8 cellular contexts compared by ENCODE assay signal in the genomic region with DNA sequence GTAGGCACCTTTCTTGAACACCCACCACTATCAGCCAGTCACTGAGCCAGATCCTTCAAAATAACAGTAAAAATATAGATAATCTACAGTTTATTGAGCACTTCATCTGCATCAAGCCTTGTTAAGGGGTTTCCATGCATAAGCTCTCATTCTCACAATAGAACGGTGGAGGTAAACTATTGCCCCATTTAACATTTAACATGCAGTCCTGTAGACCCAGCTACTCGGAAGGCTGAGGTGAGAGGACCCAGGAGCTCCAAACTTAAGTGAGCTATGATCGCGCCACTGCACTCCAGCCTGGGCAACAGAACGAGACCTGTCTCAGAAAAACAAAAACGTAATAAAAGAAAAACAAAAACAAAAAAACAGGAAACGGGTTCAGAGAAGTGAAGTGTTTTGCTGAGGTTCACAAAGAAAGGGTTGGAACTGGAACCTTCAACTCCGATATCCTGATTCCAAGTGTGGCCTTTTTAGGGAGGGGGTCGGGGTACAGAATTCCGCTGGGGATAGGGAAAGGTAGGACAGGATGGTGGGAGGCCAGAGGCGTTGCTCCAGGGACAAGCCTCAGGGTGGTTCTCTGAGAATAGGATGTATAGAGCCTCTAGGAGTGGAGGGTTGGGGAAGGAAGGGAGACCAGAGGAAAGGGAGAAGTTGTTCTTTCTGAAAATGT. TPM values are rescaled to one million over a fixed set of nuclear protein-coding genes. Genes with fewer than 3 reads are reported as not detected.
DNase-seq lines count a peak whose midpoint lies in the region; TF ChIP-seq lines count a peak whose summit lies in the region.

No MANE protein-coding gene starts in this region.

- H3K9me3 Mint-ChIP-seq in activated CD4-positive, alpha-beta T cell treated with anti-CD3 and anti-CD28 coated beads, Interleukin-2, amount 10 ng/mL, durations not matched to agents 7 days and 5 days: no peaks in the 10 kb centered on the region
- H3K9me3 Mint-ChIP-seq in activated T-helper 2 cell treated with anti-CD3 and anti-CD28 coated beads, Interferon-gamma antibody, Interleukin-2, Interleukin-4, amounts not matched to agents 10 μg/mL and 5 μg/mL and 100 μg/mL, durations not matched to agents 14 hours and 24 hours and 36 hours: no peaks in the 10 kb centered on the region

- POLR2A ChIA-PET in activated CD4-positive, alpha-beta T cell treated with anti-CD3 and anti-CD28 coated beads, Interleukin-2, amount 10 ng/mL, durations not matched to agents 7 days and 5 days (lab: Charles Lee): interaction anchor here (1.3 kb wide), 1 partner anchor 334 kb away, joined by 3 read pairs; no protein-coding TSS in a partner anchor

- peak; percentile 19 for DNase-seq in activated CD4-positive, alpha-beta T cell treated with anti-CD3 and anti-CD28 coated beads, Interleukin-2, amount 10 ng/mL, durations not matched to agents 7 days and 5 days
- no peak for DNase-seq in activated CD4-positive, alpha-beta T cell treated with anti-CD3 and anti-CD28 coated beads, Interleukin-2, amount 50 U/mL, for 4 hours
- no peak for DNase-seq in activated T-helper 2 cell treated with anti-CD3 and anti-CD28 coated beads, Interferon-gamma antibody, Interleukin-2, Interleukin-4, amounts not matched to agents 10 μg/mL and 5 μg/mL and 100 μg/mL, durations not matched to agents 14 hours and 24 hours and 36 hours (ENCODE audit: low spot score)
- DNase-seq in kidney epithelial cell (ENCODE audit: low read depth) (no peak), amniotic stem cell (lab: John Stamatoyannopoulos, UW) (no peak), NCI-H1105 (lab: John Stamatoyannopoulos, UW) (no peak), NCI-H524 (lab: John Stamatoyannopoulos, UW) (no peak)

- intact Hi-C loops in activated T-helper 2 cell treated with anti-CD3 and anti-CD28 coated beads, Interferon-gamma antibody, Interleukin-2, Interleukin-4, amounts not matched to agents 10 μg/mL and 5 μg/mL and 100 μg/mL, durations not matched to agents 14 hours and 24 hours and 36 hours (cut with micrococcal nuclease): loop anchor here (1.0 to 5.0 kb wide), 6 partner anchors 9 to 335 kb away; partner anchors contain the start of genes PHACTR4, RCC1 and SESN2

- peak overlapping the region; percentile 83 for H3K4me3 Mint-ChIP-seq in activated CD4-positive, alpha-beta T cell treated with anti-CD3 and anti-CD28 coated beads, Interleukin-2, amount 10 ng/mL, durations not matched to agents 7 days and 5 days
- H3K4me3 Mint-ChIP-seq in activated T-helper 2 cell treated with anti-CD3 and anti-CD28 coated beads, Interferon-gamma antibody, Interleukin-2, Interleukin-4, amounts not matched to agents 10 μg/mL and 5 μg/mL and 100 μg/mL, durations not matched to agents 14 hours and 24 hours and 36 hours (ENCODE audit: low read depth): peak overlapping the region; percentile 92

- no peak for TF ChIP-seq CTCF in kidney epithelial cell (IDR thresholded peaks at IDR 0.05; ENCODE audit: insufficient read depth, low read length, poor library complexity, severe bottlenecking)

- H3K4me1 Mint-ChIP-seq in activated CD4-positive, alpha-beta T cell treated with anti-CD3 and anti-CD28 coated beads, Interleukin-2, amount 10 ng/mL, durations not matched to agents 7 days and 5 days: peaks cover 60% of the 10 kb centered on the region
- peaks cover 48% of the 10 kb centered on the region for H3K4me1 Mint-ChIP-seq in activated T-helper 2 cell treated with anti-CD3 and anti-CD28 coated beads, Interferon-gamma antibody, Interleukin-2, Interleukin-4, amounts not matched to agents 10 μg/mL and 5 μg/mL and 100 μg/mL, durations not matched to agents 14 hours and 24 hours and 36 hours (ENCODE audit: low read depth)

- no peaks in the 10 kb centered on the region for H3K27me3 ChIP-seq in kidney epithelial cell (ENCODE audit: control insufficient read depth, insufficient read depth, low read length)

- peak overlapping the region; percentile 98 for H3K27ac Mint-ChIP-seq in activated CD4-positive, alpha-beta T cell treated with anti-CD3 and anti-CD28 coated beads, Interleukin-2, amount 10 ng/mL, durations not matched to agents 7 days and 5 days
- peak overlapping the region; percentile 96 for H3K27ac Mint-ChIP-seq in activated T-helper 2 cell treated with anti-CD3 and anti-CD28 coated beads, Interferon-gamma antibody, Interleukin-2, Interleukin-4, amounts not matched to agents 10 μg/mL and 5 μg/mL and 100 μg/mL, durations not matched to agents 14 hours and 24 hours and 36 hours

- H3K27me3 Mint-ChIP-seq in activated CD4-positive, alpha-beta T cell treated with anti-CD3 and anti-CD28 coated beads, Interleukin-2, amount 10 ng/mL, durations not matched to agents 7 days and 5 days: no peaks in the 10 kb centered on the region
- no peaks in the 10 kb centered on the region for H3K27me3 Mint-ChIP-seq in activated T-helper 2 cell treated with anti-CD3 and anti-CD28 coated beads, Interferon-gamma antibody, Interleukin-2, Interleukin-4, amounts not matched to agents 10 μg/mL and 5 μg/mL and 100 μg/mL, durations not matched to agents 14 hours and 24 hours and 36 hours (ENCODE audit: low read depth)

- peaks cover 2% of the 10 kb centered on the region for H3K36me3 Mint-ChIP-seq in activated CD4-positive, alpha-beta T cell treated with anti-CD3 and anti-CD28 coated beads, Interleukin-2, amount 10 ng/mL, durations not matched to agents 7 days and 5 days (ENCODE audit: low read depth)
- no peaks in the 10 kb centered on the region for H3K36me3 Mint-ChIP-seq in activated T-helper 2 cell treated with anti-CD3 and anti-CD28 coated beads, Interferon-gamma antibody, Interleukin-2, Interleukin-4, amounts not matched to agents 10 μg/mL and 5 μg/mL and 100 μg/mL, durations not matched to agents 14 hours and 24 hours and 36 hours (ENCODE audit: low read depth)

- peak overlapping the region; percentile 58 for H3K27ac ChIP-seq in temporal lobe (ENCODE audit: low read depth, low read length)

- no peaks in the 10 kb centered on the region for H3K36me3 ChIP-seq in kidney epithelial cell (ENCODE audit: control insufficient read depth, insufficient read depth, low read length)

- CTCF ChIA-PET in activated CD4-positive, alpha-beta T cell treated with anti-CD3 and anti-CD28 coated beads, Interleukin-2, amount 10 ng/mL, durations not matched to agents 7 days and 5 days (lab: Charles Lee): interaction anchor here (0.5 to 4.2 kb wide), 19 partner anchors 10 to 335 kb away, joined by 3 to 31 read pairs (median 5); partner anchors contain the start of genes ATP5IF1, MED18 and SESN2

- H3K4me3 ChIP-seq in kidney epithelial cell (ENCODE audit: low read depth, low read length): peak overlapping the region; percentile 12

RNA-seq across cellular contexts. Expression of gene SESN2, which starts 11.6 kb away (rescaled TPM):
- 10 to 100 TPM; 11.7 to 11.8 TPM for total RNA-seq in activated CD4-positive, alpha-beta T cell treated with anti-CD3 and anti-CD28 coated beads, Interleukin-2, amount 10 ng/mL, durations not matched to agents 7 days and 5 days
- 7.1 and 7.9 TPM in 2 replicates for total RNA-seq in activated T-helper 2 cell treated with anti-CD3 and anti-CD28 coated beads, Interferon-gamma antibody, Interleukin-2, Interleukin-4, amounts not matched to agents 10 μg/mL and 5 μg/mL and 100 μg/mL, durations not matched to agents 14 hours and 24 hours and 36 hours
- total RNA-seq in kidney epithelial cell (121 and 147 TPM in 2 replicates), temporal lobe (3.9 TPM)

RNA-seq across cellular contexts. Expression of gene ATP5IF1, which starts 11.8 kb away (rescaled TPM):
- 100 to 1,000 TPM; 172 to 189 TPM for total RNA-seq in activated CD4-positive, alpha-beta T cell treated with anti-CD3 and anti-CD28 coated beads, Interleukin-2, amount 10 ng/mL, durations not matched to agents 7 days and 5 days
- total RNA-seq in activated T-helper 2 cell treated with anti-CD3 and anti-CD28 coated beads, Interferon-gamma antibody, Interleukin-2, Interleukin-4, amounts not matched to agents 10 μg/mL and 5 μg/mL and 100 μg/mL, durations not matched to agents 14 hours and 24 hours and 36 hours: 134 and 137 TPM in 2 replicates
- total RNA-seq in kidney epithelial cell: 233 and 247 TPM in 2 replicates
- 43.0 TPM for total RNA-seq in temporal lobe

RNA-seq across cellular contexts. Expression of gene DNAJC8, which starts 14.9 kb away (rescaled TPM):
- total RNA-seq in activated CD4-positive, alpha-beta T cell treated with anti-CD3 and anti-CD28 coated beads, Interleukin-2, amount 10 ng/mL, durations not matched to agents 7 days and 5 days: 100 to 1,000 TPM; 110 to 128 TPM
- total RNA-seq in activated T-helper 2 cell treated with anti-CD3 and anti-CD28 coated beads, Interferon-gamma antibody, Interleukin-2, Interleukin-4, amounts not matched to agents 10 μg/mL and 5 μg/mL and 100 μg/mL, durations not matched to agents 14 hours and 24 hours and 36 hours: 96.2 and 98.9 TPM in 2 replicates
- 78.9 and 93.3 TPM in 2 replicates for total RNA-seq in kidney epithelial cell
- 27.5 TPM for total RNA-seq in temporal lobe
